In the genomic region with DNA sequence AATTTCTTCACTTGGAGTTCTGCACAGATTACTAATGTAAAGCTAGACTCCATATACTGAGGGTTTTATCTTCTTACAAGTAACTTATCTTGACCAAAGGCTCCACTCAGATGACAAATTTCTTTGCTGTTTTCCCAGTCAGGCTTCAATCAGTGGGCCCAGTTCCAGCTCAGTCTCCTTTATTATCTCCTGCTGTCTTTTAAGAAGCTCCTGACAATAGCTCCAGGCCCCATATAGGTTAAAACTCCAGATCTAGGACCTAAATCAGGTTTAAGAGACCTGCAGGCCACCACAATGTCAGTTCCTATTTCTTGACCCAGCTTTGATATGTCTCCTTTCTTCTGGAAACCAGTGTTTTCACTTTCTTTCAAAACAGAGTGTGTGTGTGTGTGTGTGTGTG, we compare ENCODE assay signal across 18 cellular contexts.
DNase-seq lines count a peak whose midpoint lies in the region; ATAC-seq and TF ChIP-seq lines count a peak whose summit lies in the region.
"Had no signal": no experiment of that assay in that cellular context is flagged by ENCODE, and none has a peak within 500 bp of the region (broad histone marks: within the 10 kb centered on the region; RNA-seq: fewer than 3 reads in every experiment).

No MANE protein-coding gene starts in this region.

- peaks cover 17% of the 10 kb centered on the region for H3K9me3 Mint-ChIP-seq in mesothelial cell of epicardium
- peaks cover 1 to 6% of the 10 kb centered on the region in 2 donors for H3K9me3 Mint-ChIP-seq in stimulated activated naive B cell treated with anti-CD40 and anti-IgM and Interleukin-4, amounts not matched to agents 10 μg/mL and 1 μg/mL and 100 μg/mL, for 72 hours

- TF ChIP-seq POLR2A in body of pancreas (IDR thresholded peaks at IDR 0.05), result no peak

- intact Hi-C loops in body of pancreas (cut with DNase I), result no loop called here

- no peak for ATAC-seq in body of pancreas
- no peak for ATAC-seq in stimulated activated naive B cell treated with anti-CD40 and anti-IgM and Interleukin-4, amounts not matched to agents 10 μg/mL and 1 μg/mL and 100 μg/mL, for 72 hours (replicated peaks)
- ATAC-seq: CD8-positive, alpha-beta T cell had no signal

- H3K27me3 Mint-ChIP-seq in mesothelial cell of epicardium (ENCODE audit: low read depth), result peaks cover 7% of the 10 kb centered on the region
- no peaks in the 10 kb centered on the region for H3K27me3 Mint-ChIP-seq in stimulated activated naive B cell treated with anti-CD40 and anti-IgM and Interleukin-4, amounts not matched to agents 10 μg/mL and 1 μg/mL and 100 μg/mL, for 72 hours

- peaks cover 3% of the 10 kb centered on the region; the same call in 1 of the 2 replicates for H3K36me3 ChIP-seq in BE2C
- no peaks in the 10 kb centered on the region for H3K36me3 ChIP-seq in body of pancreas (replicated peaks in 1 of 2; ENCODE audit: insufficient read depth in 1 of 2, low read depth in 2 of 2)
- H3K36me3 ChIP-seq: BLaER1 treated with 17β-estradiol and CSF1 and Interleukin-3, amounts not matched to agents 10 nM and 100 nM had no signal

- peak; percentile 10 for DNase-seq in BE2C
- peak; percentile 35 for DNase-seq in NCI-H69 (lab: John Stamatoyannopoulos, UW)
- DNase-seq in SK-N-DZ (ENCODE audit: low spot score), result peak; percentile 81
- no peak for DNase-seq in mesothelial cell of epicardium (ENCODE audit: low spot score in 2 of 2, unreplicated experiment in 2 of 2)
- no peak for DNase-seq in NCI-H774 (lab: John Stamatoyannopoulos, UW)
- no peak for DNase-seq in body of pancreas
- DNase-seq in stimulated activated naive B cell treated with anti-CD40 and anti-IgM and Interleukin-4, amounts not matched to agents 10 μg/mL and 1 μg/mL and 100 μg/mL, for 72 hours, result no peak
- DNase-seq in NCI-H1048 (lab: John Stamatoyannopoulos, UW), result no peak
- DNase-seq: 8988T; ACHN; Caco-2; Calu3; CD4-positive, alpha-beta T cell; CD8-positive, alpha-beta T cell; DMS79 treated with DMSO at 0.1 percent for 48 hours; GF-D8 had no signal

- H3K27me3 ChIP-seq in BE2C, result no peaks in the 10 kb centered on the region
- no peaks in the 10 kb centered on the region for H3K27me3 ChIP-seq in body of pancreas
- H3K27me3 ChIP-seq: BLaER1 treated with 17β-estradiol and CSF1 and Interleukin-3, amounts not matched to agents 10 nM and 100 nM had no signal

- no peaks in the 10 kb centered on the region for H3K9me3 ChIP-seq in BE2C
- no peaks in the 10 kb centered on the region for H3K9me3 ChIP-seq in body of pancreas

- peaks cover 4% of the 10 kb centered on the region for H3K4me1 Mint-ChIP-seq in mesothelial cell of epicardium
- H3K4me1 Mint-ChIP-seq in stimulated activated naive B cell treated with anti-CD40 and anti-IgM and Interleukin-4, amounts not matched to agents 10 μg/mL and 1 μg/mL and 100 μg/mL, for 72 hours, result no peaks in the 10 kb centered on the region

- H3K36me3 Mint-ChIP-seq in mesothelial cell of epicardium, result peaks cover 4% of the 10 kb centered on the region
- H3K36me3 Mint-ChIP-seq in stimulated activated naive B cell treated with anti-CD40 and anti-IgM and Interleukin-4, amounts not matched to agents 10 μg/mL and 1 μg/mL and 100 μg/mL, for 72 hours, result no peaks in the 10 kb centered on the region
- H3K36me3 Mint-ChIP-seq: CD8-positive, alpha-beta T cell had no signal

- peak overlapping the region; percentile 34 for H3K27ac Mint-ChIP-seq in mesothelial cell of epicardium
- H3K27ac Mint-ChIP-seq in stimulated activated naive B cell treated with anti-CD40 and anti-IgM and Interleukin-4, amounts not matched to agents 10 μg/mL and 1 μg/mL and 100 μg/mL, for 72 hours, result no peak overlapping the region
- H3K27ac Mint-ChIP-seq: CD4-positive, alpha-beta T cell; CD8-positive, alpha-beta T cell had no signal

- no peak overlapping the region for H3K27ac ChIP-seq in body of pancreas
- H3K27ac ChIP-seq: BLaER1 treated with 17β-estradiol and CSF1 and Interleukin-3, amounts not matched to agents 10 nM and 100 nM; C4-2B had no signal

- no peak overlapping the region for H3K4me3 Mint-ChIP-seq in mesothelial cell of epicardium
- no peak overlapping the region for H3K4me3 Mint-ChIP-seq in stimulated activated naive B cell treated with anti-CD40 and anti-IgM and Interleukin-4, amounts not matched to agents 10 μg/mL and 1 μg/mL and 100 μg/mL, for 72 hours
- H3K4me3 Mint-ChIP-seq: CD4-positive, alpha-beta T cell; CD8-positive, alpha-beta T cell had no signal

- H3K4me3 ChIP-seq in BE2C (ENCODE audit: low read depth, low read length) (no peak overlapping the region), body of pancreas (no peak overlapping the region)
- H3K4me3 ChIP-seq: BLaER1 treated with 17β-estradiol and CSF1 and Interleukin-3, amounts not matched to agents 10 nM and 100 nM had no signal

- TF ChIP-seq CTCF in BE2C (IDR thresholded peaks at IDR 0.05; ENCODE audit: low read depth, low read length) (no peak), mesothelial cell of epicardium (IDR thresholded peaks at IDR 0.05; ENCODE audit: unreplicated experiment) (no peak), body of pancreas (IDR thresholded peaks at IDR 0.05) (no peak)

- H3K4me1 ChIP-seq in BE2C (peaks cover 9% of the 10 kb centered on the region), body of pancreas (no peaks in the 10 kb centered on the region)
- H3K4me1 ChIP-seq: BLaER1 treated with 17β-estradiol and CSF1 and Interleukin-3, amounts not matched to agents 10 nM and 100 nM; Caco-2 had no signal

Comparison
In these comparisons a context has a peak if more than half of its experiments do, and no peak if none do; other contexts are left out.
1. DNase-seq: peak in BE2C (single experiment), NCI-H69 (single experiment) and SK-N-DZ (single experiment); none in mesothelial cell of epicardium (0 of 2), NCI-H774 (single experiment), body of pancreas (0 of 4), stimulated activated naive B cell treated with anti-CD40 and anti-IgM and Interleukin-4, amounts not matched to agents 10 μg/mL and 1 μg/mL and 100 μg/mL, for 72 hours (single experiment) and NCI-H1048 (single experiment).